20 cellular contexts compared by ENCODE assay signal in the genomic region with DNA sequence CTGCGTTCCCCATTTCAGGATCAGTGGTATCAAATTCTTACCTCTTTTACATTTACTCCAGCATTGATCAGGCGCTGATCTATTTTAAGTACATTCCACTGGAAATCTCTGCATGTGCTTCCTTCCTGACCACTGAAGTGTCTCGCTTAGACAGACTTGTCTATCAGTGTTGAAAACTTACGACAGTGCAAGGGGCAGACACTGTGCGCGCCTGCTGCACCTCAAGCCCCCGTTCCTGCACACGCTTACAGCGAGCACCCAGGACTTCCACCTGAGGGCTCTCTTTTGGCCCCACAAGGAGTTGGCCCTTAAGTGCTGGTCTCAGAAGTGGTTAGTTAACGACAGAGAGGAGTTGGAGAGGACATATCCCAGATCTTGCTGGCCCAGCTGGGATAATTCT.
DNase-seq lines count a peak whose midpoint lies in the region; ATAC-seq and TF ChIP-seq lines count a peak whose summit lies in the region.
"Had no signal": no experiment of that assay in that cellular context is flagged by ENCODE, and none has a peak within 500 bp of the region (broad histone marks: within the 10 kb centered on the region; RNA-seq: fewer than 3 reads in every experiment).

No MANE protein-coding gene starts in this region.

- TF ChIP-seq POLR2A in right lobe of liver (IDR thresholded peaks at IDR 0.05): no peak

- ATAC-seq in SK-N-SH treated with all-trans-retinoic acid at 6 μM for 48 hours (no peak), right lobe of liver (peak in 3 of 4 donors; percentile 17 to 55 (median 32)), T-helper 17 cell (no peak)
- ATAC-seq: A549; CD8-positive, alpha-beta T cell; HCT116 had no signal

- H3K27me3 ChIP-seq in SK-N-SH (ENCODE audit: insufficient read depth) (no peaks in the 10 kb centered on the region), right lobe of liver (peaks cover 0 to 6% of the 10 kb centered on the region in 2 donors), tibial artery (no peaks in the 10 kb centered on the region)

- H3K9me3 ChIP-seq in SK-N-SH: no peaks in the 10 kb centered on the region
- no peaks in the 10 kb centered on the region for H3K9me3 ChIP-seq in right lobe of liver
- no peaks in the 10 kb centered on the region for H3K9me3 ChIP-seq in tibial artery
- no peaks in the 10 kb centered on the region for H3K9me3 ChIP-seq in T-helper 17 cell (ENCODE audit: control insufficient read depth, low read length, poor library complexity, severe bottlenecking)
- H3K9me3 ChIP-seq: A549 had no signal

- DNase-seq in SK-N-SH (no peak), chondrocyte (ENCODE audit: low spot score) (no peak), right lobe of liver (no peak), osteocyte (ENCODE audit: extremely low spot score, unreplicated experiment) (no peak), coronary artery (ENCODE audit: low spot score) (no peak), tibial artery (no peak), T-helper 17 cell (no peak)
- DNase-seq: AML-193; Calu3; CD8-positive, alpha-beta T cell; DMS79 treated with DMSO at 0.1 percent for 48 hours; GF-D8; GOT3; H7; HFFc6 had no signal

- no peak for TF ChIP-seq EP300 in SK-N-SH (IDR thresholded peaks at IDR 0.05; ENCODE audit: borderline replicate concordance in 1 of 2, low read depth in 1 of 2, low read length in 1 of 2)

- no peaks in the 10 kb centered on the region for H4K20me1 ChIP-seq in SK-N-SH (ENCODE audit: insufficient read depth)

- no peaks in the 10 kb centered on the region for H3K9me3 Mint-ChIP-seq in chondrocyte (ENCODE audit: low read depth)
- H3K9me3 Mint-ChIP-seq in osteocyte (ENCODE audit: unreplicated experiment): no peaks in the 10 kb centered on the region
- H3K9me3 Mint-ChIP-seq: CD8-positive, alpha-beta T cell; HFFc6 had no signal

- peak overlapping the region; percentile 25 for H3K4me2 ChIP-seq in SK-N-SH
- H3K4me2 ChIP-seq: A549 had no signal

- intact Hi-C loops in right lobe of liver (cut with DNase I): no loop called here
- intact Hi-C loops in tibial artery (cut with DNase I; ENCODE audit: low total_unique reads): no loop called here

- H3K4me3 ChIP-seq in SK-N-SH (ENCODE audit: low read depth in 2 of 2, low read length in 1 of 2) (no peak overlapping the region), right lobe of liver (no peak overlapping the region), coronary artery (no peak overlapping the region), tibial artery (no peak overlapping the region)
- H3K4me3 ChIP-seq: A549 had no signal

- no peak overlapping the region for H3K9ac ChIP-seq in SK-N-SH

- H3K4me3 Mint-ChIP-seq in chondrocyte (ENCODE audit: unreplicated experiment) (no peak overlapping the region), osteocyte (ENCODE audit: unreplicated experiment) (no peak overlapping the region), T-helper 17 cell (no peak overlapping the region)
- H3K4me3 Mint-ChIP-seq: CD8-positive, alpha-beta T cell; HFFc6 had no signal

- no peak for TF ChIP-seq CTCF in SK-N-SH (IDR thresholded peaks at IDR 0.05)
- TF ChIP-seq CTCF in chondrocyte (IDR thresholded peaks at IDR 0.05): no peak
- no peak for TF ChIP-seq CTCF in right lobe of liver (IDR thresholded peaks at IDR 0.05)
- TF ChIP-seq CTCF in osteocyte (IDR thresholded peaks at IDR 0.05): no peak
- TF ChIP-seq CTCF in coronary artery (IDR thresholded peaks at IDR 0.05): no peak
- TF ChIP-seq CTCF in tibial artery (IDR thresholded peaks at IDR 0.05): no peak

- H3K27ac ChIP-seq in SK-N-SH (ENCODE audit: low read depth in 2 of 2, low read length in 1 of 2): peak overlapping the region in 1 of 2 experiments; percentile 81; a peak in 2 of 4 replicates
- no peak overlapping the region for H3K27ac ChIP-seq in right lobe of liver
- H3K27ac ChIP-seq in coronary artery: no peak overlapping the region
- H3K27ac ChIP-seq in tibial artery: no peak overlapping the region
- H3K27ac ChIP-seq: 22Rv1, A549, C4-2B had no signal

- no peak overlapping the region for H2AFZ ChIP-seq in SK-N-SH (ENCODE audit: low read depth)

- WGBS in SK-N-SH (ENCODE audit: low lambda C conversion rate): 97% methylated on average over 10 of the region's 10 CpGs
- 75% methylated on average over 9 of the region's 10 CpGs for WGBS in right lobe of liver (ENCODE audit: insufficient coverage, low coverage, low lambda C conversion rate, missing lambda C conversion rate)

- H3K79me2 ChIP-seq in SK-N-SH (ENCODE audit: insufficient read depth): peaks cover 89% of the 10 kb centered on the region

- POLR2A ChIA-PET in SK-N-SH (lab: Yijun Ruan, JAX): no interaction called here

- H3K27me3 Mint-ChIP-seq in chondrocyte (ENCODE audit: low read depth) (no peaks in the 10 kb centered on the region), osteocyte (ENCODE audit: unreplicated experiment) (no peaks in the 10 kb centered on the region), T-helper 17 cell (peaks cover 38% of the 10 kb centered on the region)

- CTCF ChIA-PET in SK-N-SH (lab: Yijun Ruan, JAX): interaction anchor here (1.2 to 1.7 kb wide), 3 partner anchors 10 to 20 kb away, joined by 3 to 4 read pairs (median 4); no protein-coding TSS in a partner anchor

- peaks cover 6 to 12% of the 10 kb centered on the region in 2 experiments for H3K4me1 ChIP-seq in SK-N-SH (ENCODE audit: control insufficient read depth in 1 of 2, insufficient read depth in 2 of 2, low read depth in 1 of 2, low read length in 1 of 2)
- no peaks in the 10 kb centered on the region for H3K4me1 ChIP-seq in right lobe of liver
- H3K4me1 ChIP-seq in tibial artery: peaks cover 0 to 14% (median 1%) of the 10 kb centered on the region in 4 donors

- H3K36me3 Mint-ChIP-seq in chondrocyte (ENCODE audit: low read depth): peaks cover 7% of the 10 kb centered on the region
- H3K36me3 Mint-ChIP-seq in osteocyte (ENCODE audit: unreplicated experiment): peaks cover 25% of the 10 kb centered on the region
- H3K36me3 Mint-ChIP-seq in T-helper 17 cell (ENCODE audit: low read depth): no peaks in the 10 kb centered on the region
- H3K36me3 Mint-ChIP-seq: CD8-positive, alpha-beta T cell had no signal

- H3K36me3 ChIP-seq in SK-N-SH (replicated peaks in 1 of 2; ENCODE audit: control insufficient read depth in 1 of 2, insufficient read depth in 2 of 2, low read length in 1 of 2) (peaks cover 3 to 19% of the 10 kb centered on the region in 2 experiments), right lobe of liver (no peaks in the 10 kb centered on the region), tibial artery (no peaks in the 10 kb centered on the region)

- peaks cover 20% of the 10 kb centered on the region for H3F3A ChIP-seq in SK-N-SH (replicated peaks; ENCODE audit: insufficient read depth)

- H3K9me2 ChIP-seq in SK-N-SH: 0 out of 2 replicates have a peak, but pooled peaks cover 5% of the 10 kb centered on the region

- no peak for TF ChIP-seq RAD21 in SK-N-SH (IDR thresholded peaks at IDR 0.05; ENCODE audit: low read length)

- H3K27ac Mint-ChIP-seq in chondrocyte (ENCODE audit: unreplicated experiment) (peak overlapping the region; percentile 82), osteocyte (ENCODE audit: unreplicated experiment) (peak overlapping the region; percentile 76), T-helper 17 cell (no peak overlapping the region)
- H3K27ac Mint-ChIP-seq: CD8-positive, alpha-beta T cell; HFFc6 had no signal

- peaks cover 38% of the 10 kb centered on the region for H3K4me1 Mint-ChIP-seq in chondrocyte (ENCODE audit: low read depth)
- peaks cover 40% of the 10 kb centered on the region for H3K4me1 Mint-ChIP-seq in osteocyte (ENCODE audit: unreplicated experiment)
- H3K4me1 Mint-ChIP-seq in T-helper 17 cell: no peaks in the 10 kb centered on the region

TF ChIP-seq in SK-N-SH, 30 proteins besides CTCF, POLR2A, EP300 and RAD21:
- TF ChIP-seq GATA2 (CRISPR knock-in tag; IDR thresholded peaks at IDR 0.05) (no peak), GABPA (IDR thresholded peaks at IDR 0.05; ENCODE audit: low read depth) (no peak), EZH2phosphoT487 (IDR thresholded peaks at IDR 0.05; ENCODE audit: borderline replicate concordance, low read depth) (no peak), FOSL2 (IDR thresholded peaks at IDR 0.05; ENCODE audit: borderline replicate concordance, low read depth) (no peak)
- TF ChIP-seq, protein P1, sequence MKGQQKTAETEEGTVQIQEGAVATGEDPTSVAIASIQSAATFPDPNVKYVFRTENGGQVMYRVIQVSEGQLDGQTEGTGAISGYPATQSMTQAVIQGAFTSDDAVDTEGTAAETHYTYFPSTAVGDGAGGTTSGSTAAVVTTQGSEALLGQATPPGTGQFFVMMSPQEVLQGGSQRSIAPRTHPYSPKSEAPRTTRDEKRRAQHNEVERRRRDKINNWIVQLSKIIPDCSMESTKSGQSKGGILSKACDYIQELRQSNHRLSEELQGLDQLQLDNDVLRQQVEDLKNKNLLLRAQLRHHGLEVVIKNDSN (IDR thresholded peaks at IDR 0.05; ENCODE audit: borderline replicate concordance, low read depth): no peak

TF ChIP-seq in SK-N-SH treated with all-trans-retinoic acid at 6 μM for 48 hours, 23 proteins besides CTCF, POLR2A, EP300 and RAD21:
- TF ChIP-seq, protein P2, sequence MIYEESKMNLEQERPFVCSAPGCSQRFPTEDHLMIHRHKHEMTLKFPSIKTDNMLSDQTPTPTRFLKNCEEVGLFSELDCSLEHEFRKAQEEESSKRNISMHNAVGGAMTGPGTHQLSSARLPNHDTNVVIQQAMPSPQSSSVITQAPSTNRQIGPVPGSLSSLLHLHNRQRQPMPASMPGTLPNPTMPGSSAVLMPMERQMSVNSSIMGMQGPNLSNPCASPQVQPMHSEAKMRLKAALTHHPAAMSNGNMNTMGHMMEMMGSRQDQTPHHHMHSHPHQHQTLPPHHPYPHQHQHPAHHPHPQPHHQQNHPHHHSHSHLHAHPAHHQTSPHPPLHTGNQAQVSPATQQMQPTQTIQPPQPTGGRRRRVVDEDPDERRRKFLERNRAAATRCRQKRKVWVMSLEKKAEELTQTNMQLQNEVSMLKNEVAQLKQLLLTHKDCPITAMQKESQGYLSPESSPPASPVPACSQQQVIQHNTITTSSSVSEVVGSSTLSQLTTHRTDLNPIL (CRISPR knock-in tag; IDR thresholded peaks at IDR 0.05; ENCODE audit: low read depth): no peak
- TF ChIP-seq ZNF70 (CRISPR knock-in tag; IDR thresholded peaks at IDR 0.05): no peak
- no peak for TF ChIP-seq ESRRG (CRISPR knock-in tag; IDR thresholded peaks at IDR 0.05)
- TF ChIP-seq ZNF565 (CRISPR knock-in tag; conservative IDR thresholded peaks at IDR 0.05; ENCODE audit: low read depth): no peak
- TF ChIP-seq ARNTL (CRISPR knock-in tag; IDR thresholded peaks at IDR 0.05; ENCODE audit: borderline replicate concordance, low read depth): no peak
- no peak for TF ChIP-seq ZNF8 (CRISPR knock-in tag; IDR thresholded peaks at IDR 0.05)
TF ChIP-seq in SK-N-SH treated with all-trans-retinoic acid at 6 μM for 48 hours: peak in this region for 0.

Comparison
In these comparisons a context has a peak if more than half of its experiments do, and no peak if none do; other contexts are left out.
1. ATAC-seq: peak in right lobe of liver (3 of 4); none in SK-N-SH treated with all-trans-retinoic acid at 6 μM for 48 hours (single experiment) and T-helper 17 cell (single experiment).